In genomic region chr17:44899074-44899782, GRCh38 we compare ENCODE assay signal across 1 cellular context.
A peak's percentile ranks its signal among the peaks of the same experiment; 100 is the strongest.
TF ChIP-seq lines count a peak whose summit lies in the region.

EFTUD2 (minus strand) TSS chr17:44899445; CDS start chr17:44894521, 4,924 bp downstream.

TF ChIP-seq in K562, 482 proteins besides CTCF, POLR2A, EP300 and RAD21 (continued from another document and continues in another):
- TF ChIP-seq, protein P1, sequence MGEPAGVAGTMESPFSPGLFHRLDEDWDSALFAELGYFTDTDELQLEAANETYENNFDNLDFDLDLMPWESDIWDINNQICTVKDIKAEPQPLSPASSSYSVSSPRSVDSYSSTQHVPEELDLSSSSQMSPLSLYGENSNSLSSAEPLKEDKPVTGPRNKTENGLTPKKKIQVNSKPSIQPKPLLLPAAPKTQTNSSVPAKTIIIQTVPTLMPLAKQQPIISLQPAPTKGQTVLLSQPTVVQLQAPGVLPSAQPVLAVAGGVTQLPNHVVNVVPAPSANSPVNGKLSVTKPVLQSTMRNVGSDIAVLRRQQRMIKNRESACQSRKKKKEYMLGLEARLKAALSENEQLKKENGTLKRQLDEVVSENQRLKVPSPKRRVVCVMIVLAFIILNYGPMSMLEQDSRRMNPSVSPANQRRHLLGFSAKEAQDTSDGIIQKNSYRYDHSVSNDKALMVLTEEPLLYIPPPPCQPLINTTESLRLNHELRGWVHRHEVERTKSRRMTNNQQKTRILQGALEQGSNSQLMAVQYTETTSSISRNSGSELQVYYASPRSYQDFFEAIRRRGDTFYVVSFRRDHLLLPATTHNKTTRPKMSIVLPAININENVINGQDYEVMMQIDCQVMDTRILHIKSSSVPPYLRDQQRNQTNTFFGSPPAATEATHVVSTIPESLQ (CRISPR knock-in tag; IDR thresholded peaks at IDR 0.05) = peak; percentile 49; the same call in 1 of the 2 replicates
- TF ChIP-seq STAT5A (IDR thresholded peaks at IDR 0.05; ENCODE audit: borderline replicate concordance, low read length) (no peak), HCFC1 (IDR thresholded peaks at IDR 0.05; ENCODE audit: low read depth, low read length) (peak; percentile 94), NR1H2 (CRISPR knock-in tag; IDR thresholded peaks at IDR 0.05) (no peak; the same call in 1 of the 2 replicates), U2AF1 (optimal IDR thresholded peaks at IDR 0.05; ENCODE audit: low read depth, low read length) (no peak), HNRNPLL (IDR thresholded peaks at IDR 0.05; ENCODE audit: low read depth, low read length, poor library complexity, severe bottlenecking) (peak; percentile 95), ZMIZ1 (IDR thresholded peaks at IDR 0.05; ENCODE audit: low read depth in 2 of 2, low read length in 2 of 2) (no peak), ZNF274 (IDR thresholded peaks at IDR 0.05; ENCODE audit: borderline replicate concordance, low read depth, low read length) (no peak), ZNF175 (CRISPR knock-in tag; IDR thresholded peaks at IDR 0.05; ENCODE audit: low read depth) (no peak), MED1 (CRISPR knock-in tag; IDR thresholded peaks at IDR 0.05; ENCODE audit: borderline replicate concordance) (no peak), CEBPB (tag; IDR thresholded peaks at IDR 0.05) (no peak), RBM14 (IDR thresholded peaks at IDR 0.05; ENCODE audit: borderline replicate concordance, insufficient read depth, low read depth, low read length) (no peak), ZNF134 (CRISPR knock-in tag; conservative IDR thresholded peaks at IDR 0.05) (no peak), SIN3A (IDR thresholded peaks at IDR 0.05; ENCODE audit: borderline replicate concordance in 2 of 2, control insufficient read depth in 1 of 2, low read depth in 2 of 2, low read length in 2 of 2) (peak; percentile 97 to 98), CBX5 (IDR thresholded peaks at IDR 0.05; ENCODE audit: borderline replicate concordance, low read depth) (no peak), CBFA2T3 (IDR thresholded peaks at IDR 0.05) (no peak), SRF (CRISPR knock-in tag; IDR thresholded peaks at IDR 0.05) (peak in 1 of 2 experiments; percentile 80; a peak in 2 of 4 replicates), HIVEP1 (CRISPR knock-in tag; IDR thresholded peaks at IDR 0.05) (no peak), NELFE (IDR thresholded peaks at IDR 0.05; ENCODE audit: insufficient read depth, insufficient read length) (no peak), FOXK1 (CRISPR knock-in tag; IDR thresholded peaks at IDR 0.05; ENCODE audit: borderline replicate concordance) (no peak), ZNF184 (CRISPR knock-in tag; IDR thresholded peaks at IDR 0.05) (no peak), ETV5 (CRISPR knock-in tag; IDR thresholded peaks at IDR 0.05; ENCODE audit: low read depth) (peak; percentile 86), ZSCAN29 (IDR thresholded peaks at IDR 0.05) (no peak; the same call in 1 of the 2 replicates), MCM3 (IDR thresholded peaks at IDR 0.05) (no peak), LCOR (CRISPR knock-in tag; IDR thresholded peaks at IDR 0.05) (no peak; the same call in 1 of the 2 replicates), PHF8 (IDR thresholded peaks at IDR 0.05; ENCODE audit: borderline replicate concordance, low read length) (peak; percentile 88), XRCC5 (IDR thresholded peaks at IDR 0.05; ENCODE audit: low read depth, low read length) (peak; percentile 85; the same call in 1 of the 2 replicates), BHLHE40 (IDR thresholded peaks at IDR 0.05; ENCODE audit: low read length) (peak; percentile 59), EP400 (IDR thresholded peaks at IDR 0.05) (peak; percentile 97), RBM22 (IDR thresholded peaks at IDR 0.05; ENCODE audit: low read depth, low read length, poor library complexity, severe bottlenecking) (no peak), DLX4 (CRISPR knock-in tag; IDR thresholded peaks at IDR 0.05) (no peak), GATAD2A (IDR thresholded peaks at IDR 0.05) (no peak), ZNF79 (CRISPR knock-in tag; IDR thresholded peaks at IDR 0.05; ENCODE audit: low read depth) (no peak), ARID3B (CRISPR knock-in tag; IDR thresholded peaks at IDR 0.05; ENCODE audit: borderline replicate concordance) (no peak), ATF7 (IDR thresholded peaks at IDR 0.05) (peak; percentile 84; the same call in 1 of the 2 replicates), MNT (conservative IDR thresholded peaks at IDR 0.05) (peak; percentile 94 to 98), ZNF764 (CRISPR knock-in tag; IDR thresholded peaks at IDR 0.05; ENCODE audit: low read depth) (peak; percentile 34; the same call in 1 of the 2 replicates), ELF1 (tag; IDR thresholded peaks at IDR 0.05) (peak; percentile 95), SUPT5H (IDR thresholded peaks at IDR 0.05) (peak; percentile 91), RNF219 (CRISPR knock-in tag; IDR thresholded peaks at IDR 0.05) (no peak)
- TF ChIP-seq, protein P2, sequence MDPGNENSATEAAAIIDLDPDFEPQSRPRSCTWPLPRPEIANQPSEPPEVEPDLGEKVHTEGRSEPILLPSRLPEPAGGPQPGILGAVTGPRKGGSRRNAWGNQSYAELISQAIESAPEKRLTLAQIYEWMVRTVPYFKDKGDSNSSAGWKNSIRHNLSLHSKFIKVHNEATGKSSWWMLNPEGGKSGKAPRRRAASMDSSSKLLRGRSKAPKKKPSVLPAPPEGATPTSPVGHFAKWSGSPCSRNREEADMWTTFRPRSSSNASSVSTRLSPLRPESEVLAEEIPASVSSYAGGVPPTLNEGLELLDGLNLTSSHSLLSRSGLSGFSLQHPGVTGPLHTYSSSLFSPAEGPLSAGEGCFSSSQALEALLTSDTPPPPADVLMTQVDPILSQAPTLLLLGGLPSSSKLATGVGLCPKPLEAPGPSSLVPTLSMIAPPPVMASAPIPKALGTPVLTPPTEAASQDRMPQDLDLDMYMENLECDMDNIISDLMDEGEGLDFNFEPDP (CRISPR knock-in tag; IDR thresholded peaks at IDR 0.05) = no peak
- TF ChIP-seq, protein P3, sequence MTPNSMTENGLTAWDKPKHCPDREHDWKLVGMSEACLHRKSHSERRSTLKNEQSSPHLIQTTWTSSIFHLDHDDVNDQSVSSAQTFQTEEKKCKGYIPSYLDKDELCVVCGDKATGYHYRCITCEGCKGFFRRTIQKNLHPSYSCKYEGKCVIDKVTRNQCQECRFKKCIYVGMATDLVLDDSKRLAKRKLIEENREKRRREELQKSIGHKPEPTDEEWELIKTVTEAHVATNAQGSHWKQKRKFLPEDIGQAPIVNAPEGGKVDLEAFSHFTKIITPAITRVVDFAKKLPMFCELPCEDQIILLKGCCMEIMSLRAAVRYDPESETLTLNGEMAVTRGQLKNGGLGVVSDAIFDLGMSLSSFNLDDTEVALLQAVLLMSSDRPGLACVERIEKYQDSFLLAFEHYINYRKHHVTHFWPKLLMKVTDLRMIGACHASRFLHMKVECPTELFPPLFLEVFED (CRISPR knock-in tag; conservative IDR thresholded peaks at IDR 0.05) = 0 out of 2 replicates have a peak, but pooled peaks have one; percentile 7
- TF ChIP-seq, protein P4, sequence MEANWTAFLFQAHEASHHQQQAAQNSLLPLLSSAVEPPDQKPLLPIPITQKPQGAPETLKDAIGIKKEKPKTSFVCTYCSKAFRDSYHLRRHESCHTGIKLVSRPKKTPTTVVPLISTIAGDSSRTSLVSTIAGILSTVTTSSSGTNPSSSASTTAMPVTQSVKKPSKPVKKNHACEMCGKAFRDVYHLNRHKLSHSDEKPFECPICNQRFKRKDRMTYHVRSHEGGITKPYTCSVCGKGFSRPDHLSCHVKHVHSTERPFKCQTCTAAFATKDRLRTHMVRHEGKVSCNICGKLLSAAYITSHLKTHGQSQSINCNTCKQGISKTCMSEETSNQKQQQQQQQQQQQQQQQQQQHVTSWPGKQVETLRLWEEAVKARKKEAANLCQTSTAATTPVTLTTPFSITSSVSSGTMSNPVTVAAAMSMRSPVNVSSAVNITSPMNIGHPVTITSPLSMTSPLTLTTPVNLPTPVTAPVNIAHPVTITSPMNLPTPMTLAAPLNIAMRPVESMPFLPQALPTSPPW (CRISPR knock-in tag; IDR thresholded peaks at IDR 0.05) = peak; percentile 92
- TF ChIP-seq, protein P5, sequence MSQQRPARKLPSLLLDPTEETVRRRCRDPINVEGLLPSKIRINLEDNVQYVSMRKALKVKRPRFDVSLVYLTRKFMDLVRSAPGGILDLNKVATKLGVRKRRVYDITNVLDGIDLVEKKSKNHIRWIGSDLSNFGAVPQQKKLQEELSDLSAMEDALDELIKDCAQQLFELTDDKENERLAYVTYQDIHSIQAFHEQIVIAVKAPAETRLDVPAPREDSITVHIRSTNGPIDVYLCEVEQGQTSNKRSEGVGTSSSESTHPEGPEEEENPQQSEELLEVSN (IDR thresholded peaks at IDR 0.05; ENCODE audit: borderline replicate concordance in 1 of 2, extremely low read depth in 1 of 2, insufficient read depth in 1 of 2, insufficient read length in 1 of 2, low read depth in 1 of 2, low read length in 1 of 2, poor library complexity in 1 of 2, severe bottlenecking in 1 of 2) = peak; percentile 75 to 79
- TF ChIP-seq, protein P6, sequence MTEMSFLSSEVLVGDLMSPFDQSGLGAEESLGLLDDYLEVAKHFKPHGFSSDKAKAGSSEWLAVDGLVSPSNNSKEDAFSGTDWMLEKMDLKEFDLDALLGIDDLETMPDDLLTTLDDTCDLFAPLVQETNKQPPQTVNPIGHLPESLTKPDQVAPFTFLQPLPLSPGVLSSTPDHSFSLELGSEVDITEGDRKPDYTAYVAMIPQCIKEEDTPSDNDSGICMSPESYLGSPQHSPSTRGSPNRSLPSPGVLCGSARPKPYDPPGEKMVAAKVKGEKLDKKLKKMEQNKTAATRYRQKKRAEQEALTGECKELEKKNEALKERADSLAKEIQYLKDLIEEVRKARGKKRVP (CRISPR knock-in tag; IDR thresholded peaks at IDR 0.05) = no peak
